7 cellular contexts compared by ENCODE assay signal in genomic region chr13:33789757-33790156, GRCh38.
"Had no signal": no experiment of that assay in that cellular context is flagged by ENCODE, and none has a peak within 500 bp of the region (broad histone marks: within the 10 kb centered on the region; RNA-seq: fewer than 3 reads in every experiment).

No MANE protein-coding gene starts in this region.

- ATAC-seq: HCT116, K562 had no signal

- H3K9me3 Mint-ChIP-seq: HFFc6 had no signal

- DNase-seq: GOT3, H7, HFFc6, IMR-90, KG1 had no signal

- H3K4me3 Mint-ChIP-seq: HFFc6 had no signal

- H3K4me3 ChIP-seq: K562 had no signal

- H3K27ac Mint-ChIP-seq: HFFc6 had no signal
